8 cellular contexts compared by ENCODE assay signal in genomic region chr1:109298666-109299086, GRCh38. TPM values are rescaled to one million over a fixed set of nuclear protein-coding genes. Genes with fewer than 3 reads are reported as not detected.
DNase-seq lines count a peak whose midpoint lies in the region; ATAC-seq, FAIRE-seq and TF ChIP-seq lines count a peak whose summit lies in the region.
"Had no signal": no experiment of that assay in that cellular context is flagged by ENCODE, and none has a peak within 500 bp of the region (broad histone marks: within the 10 kb centered on the region; RNA-seq: fewer than 3 reads in every experiment).

No MANE protein-coding gene starts in this region.

- H3K4me3 Mint-ChIP-seq in HFFc6 = peak overlapping the region; percentile 49
- no peak overlapping the region for H3K4me3 Mint-ChIP-seq in CD8-positive, alpha-beta memory T cell

- H3K9ac ChIP-seq in GM12878 (ENCODE audit: control insufficient read depth, insufficient read depth, low read length) = no peak overlapping the region
- no peak overlapping the region for H3K9ac ChIP-seq in keratinocyte (ENCODE audit: control insufficient read depth, extremely low read depth, insufficient read depth, low read length)

- dilution Hi-C loops in keratinocyte (cut with MboI; ENCODE audit: extremely low pct_ligation_motif_present, low sequenced_read_pairs) = no loop called here

- CTCF ChIA-PET in GM12878 (lab: Yijun Ruan, JAX) = no interaction called here
- CTCF ChIA-PET in CD8-positive, alpha-beta memory T cell (lab: Charles Lee) = no interaction called here

- no peaks in the 10 kb centered on the region for H3K9me3 Mint-ChIP-seq in HFFc6
- no peaks in the 10 kb centered on the region for H3K9me3 Mint-ChIP-seq in CD8-positive, alpha-beta memory T cell

- in situ Hi-C loops in GM12878 (cut with MboI) = no loop called here

- SMC1A ChIA-PET in GM12878 (lab: Charles Lee; ENCODE audit: uncharacterized antibody, unreplicated experiment) = no interaction called here

- FAIRE-seq in GM12878 (lab: Jason Lieb, UNC) = no peak
- FAIRE-seq in keratinocyte (lab: Jason Lieb, UNC) = peak; percentile 88

- H3K36me3 ChIP-seq in GM12878 (ENCODE audit: control insufficient read depth in 2 of 2, insufficient read depth in 2 of 2, low read length in 1 of 2) (no peaks in the 10 kb centered on the region), keratinocyte (ENCODE audit: control insufficient read depth in 2 of 2, extremely low read depth in 1 of 2, insufficient read depth in 2 of 2, low read length in 2 of 2) (no peaks in the 10 kb centered on the region)
- no peaks in the 10 kb centered on the region for H3K36me3 ChIP-seq in CD8-positive, alpha-beta memory T cell (ENCODE audit: insufficient read depth, low read length)
- H3K36me3 ChIP-seq: uterus had no signal

- no peaks in the 10 kb centered on the region for H3K79me2 ChIP-seq in GM12878 (ENCODE audit: control insufficient read depth, insufficient read depth, low read length)
- no peaks in the 10 kb centered on the region for H3K79me2 ChIP-seq in keratinocyte (ENCODE audit: control insufficient read depth, insufficient read depth, low read length)

- 2% methylated on average over 5 of the region's 5 CpGs for WGBS in GM12878 (ENCODE audit: insufficient coverage, insufficient replicate concordance, low lambda C conversion rate, missing lambda C conversion rate)

- H4K20me1 ChIP-seq in GM12878 (ENCODE audit: control insufficient read depth, insufficient read depth) (no peaks in the 10 kb centered on the region), keratinocyte (ENCODE audit: control insufficient read depth, extremely low read depth, insufficient read depth, low read length) (no peaks in the 10 kb centered on the region)

- BruUV-seq in GM12878 (replicated peaks; lab: Mats Ljungman, UMichigan) = no TSS peak

- no peak for TF ChIP-seq POLR2A in GM12878 (IDR thresholded peaks at IDR 0.05; ENCODE audit: low read depth, low read length)

- H3K4me1 ChIP-seq in GM12878 (ENCODE audit: control insufficient read depth, insufficient read depth, low read length) (peaks cover 5% of the 10 kb centered on the region; the same call in 1 of the 2 replicates), keratinocyte (ENCODE audit: control insufficient read depth, extremely low read depth, insufficient read depth, low read length) (peaks cover 30% of the 10 kb centered on the region)
- H3K4me1 ChIP-seq in CD8-positive, alpha-beta memory T cell (ENCODE audit: insufficient read depth, low read length) = no peaks in the 10 kb centered on the region
- H3K4me1 ChIP-seq: uterus had no signal

- H3K4me2 ChIP-seq in GM12878 (ENCODE audit: control insufficient read depth, insufficient read depth) (no peak overlapping the region), keratinocyte (ENCODE audit: control insufficient read depth, extremely low read depth, insufficient read depth, low read depth, low read length) (peak overlapping the region; percentile 51)

- POLR2A ChIA-PET in GM12878 (lab: Charles Lee) = no interaction called here
- POLR2A ChIA-PET in CD8-positive, alpha-beta memory T cell (lab: Charles Lee) = no interaction called here

- no peak for TF ChIP-seq RAD21 in GM12878 (IDR thresholded peaks at IDR 0.05; ENCODE audit: insufficient read depth, low read depth, low read length)

- H3K9me1 ChIP-seq in keratinocyte (ENCODE audit: control insufficient read depth, extremely low read depth, insufficient read depth, low read length) = peaks cover 3% of the 10 kb centered on the region

- TF ChIP-seq CTCF in HFFc6 (IDR thresholded peaks at IDR 0.05) (no peak), GM12878 (IDR thresholded peaks at IDR 0.05 in 2 of 3, conservative IDR thresholded peaks at IDR 0.05 in 1 of 3; ENCODE audit: control insufficient read depth in 2 of 3, extremely low read depth in 1 of 3, insufficient read depth in 1 of 3, low read depth in 3 of 3, low read length in 3 of 3) (no peak), keratinocyte (optimal IDR thresholded peaks at IDR 0.05 in 1 of 3, IDR thresholded peaks at IDR 0.05 in 1 of 3, conservative IDR thresholded peaks at IDR 0.05 in 1 of 3; ENCODE audit: extremely low read depth in 1 of 3, insufficient read depth in 2 of 3, low read length in 3 of 3) (no peak)

- H3K27me3 ChIP-seq in GM12878 (replicated peaks in 1 of 2; ENCODE audit: control insufficient read depth in 2 of 2, insufficient read depth in 2 of 2, low read length in 1 of 2) (peaks cover 0 to 2% of the 10 kb centered on the region in 2 experiments), keratinocyte (ENCODE audit: control insufficient read depth, extremely low read depth, insufficient read depth, low read length) (no peaks in the 10 kb centered on the region)
- H3K27me3 ChIP-seq in CD8-positive, alpha-beta memory T cell (ENCODE audit: insufficient read depth, low read length, poor library complexity, severe bottlenecking) = no peaks in the 10 kb centered on the region
- H3K27me3 ChIP-seq: uterus had no signal

- H3K27me3 Mint-ChIP-seq in HFFc6 (ENCODE audit: insufficient read depth) = peaks cover 2% of the 10 kb centered on the region; the same call in 1 of the 2 replicates
- peaks cover 23 to 35% of the 10 kb centered on the region in 2 donors for H3K27me3 Mint-ChIP-seq in CD8-positive, alpha-beta memory T cell

- H3K4me3 ChIP-seq in GM12878 = no peak overlapping the region
- no peak overlapping the region for H3K4me3 ChIP-seq in keratinocyte (ENCODE audit: control insufficient read depth in 2 of 3, extremely low read depth in 1 of 3, insufficient read depth in 2 of 3, low read depth in 1 of 3, low read length in 3 of 3)
- H3K4me3 ChIP-seq in CD8-positive, alpha-beta memory T cell (ENCODE audit: low read length) = no peak overlapping the region
- H3K4me3 ChIP-seq: uterus had no signal

- peak; percentile 50 for DNase-seq in HFFc6
- no peak for DNase-seq in GM12878 (ENCODE audit: low read depth, low spot score)
- DNase-seq in keratinocyte (ENCODE audit: low read depth, low spot score) = no peak
- DNase-seq in stimulated activated CD8-positive, alpha-beta memory T cell treated with anti-CD3 and anti-CD28 coated beads, Interleukin-4, amount 100 ng/mL, for 48 hours = peak; percentile 33
- DNase-seq in CD8-positive, alpha-beta memory T cell = no peak
- DNase-seq: uterus had no signal

- no peak for TF ChIP-seq EP300 in GM12878 (IDR thresholded peaks at IDR 0.05; ENCODE audit: borderline replicate concordance in 1 of 2, control insufficient read depth in 1 of 2, low read depth in 2 of 2, low read length in 2 of 2)

- H2AFZ ChIP-seq in GM12878 (ENCODE audit: control insufficient read depth, low read depth, low read length) (peak overlapping the region; percentile 46; the same call in 1 of the 2 replicates), keratinocyte (ENCODE audit: control insufficient read depth, low read length) (peak overlapping the region; percentile 75)

- RAD21 ChIA-PET in GM12878 (lab: Charles Lee; ENCODE audit: unreplicated experiment) = no interaction called here

- peaks cover 29% of the 10 kb centered on the region for H3K4me1 Mint-ChIP-seq in HFFc6 (ENCODE audit: low read depth)
- H3K4me1 Mint-ChIP-seq in CD8-positive, alpha-beta memory T cell = no peaks in the 10 kb centered on the region

- H3K9me3 ChIP-seq in GM12878 (replicated peaks; ENCODE audit: control insufficient read depth, insufficient read depth, low read length) = no peaks in the 10 kb centered on the region
- no peaks in the 10 kb centered on the region for H3K9me3 ChIP-seq in keratinocyte (ENCODE audit: control insufficient read depth, low read depth, low read length)
- H3K9me3 ChIP-seq in CD8-positive, alpha-beta memory T cell (ENCODE audit: low read length) = no peaks in the 10 kb centered on the region
- H3K9me3 ChIP-seq: uterus had no signal

- H3K27ac Mint-ChIP-seq in HFFc6 = peak overlapping the region; percentile 87
- H3K27ac Mint-ChIP-seq in CD8-positive, alpha-beta memory T cell = peak overlapping the region in 1 of 8 donors; percentile 54

- H3K27ac ChIP-seq in GM12878 (ENCODE audit: control insufficient read depth, insufficient read depth) (no peak overlapping the region), keratinocyte (ENCODE audit: control insufficient read depth, insufficient read depth, low read length) (no peak overlapping the region)
- H3K27ac ChIP-seq in CD8-positive, alpha-beta memory T cell (ENCODE audit: low read depth, low read length) = no peak overlapping the region

- intact Hi-C loops in GM12878 (cut with micrococcal nuclease; ENCODE audit: unreplicated experiment) = no loop called here

- H3K36me3 Mint-ChIP-seq in HFFc6 (ENCODE audit: low read depth) = no peaks in the 10 kb centered on the region
- H3K36me3 Mint-ChIP-seq in CD8-positive, alpha-beta memory T cell = no peaks in the 10 kb centered on the region

- ATAC-seq in GM12878 (peak; percentile 74), GM21619 (IDR thresholded peaks at IDR 0.05; ENCODE audit: unreplicated experiment) (no peak), HG02884 (IDR thresholded peaks at IDR 0.05; ENCODE audit: unreplicated experiment) (no peak)

RNA-seq across cellular contexts. Expression of gene MYBPHL, which starts 8.1 kb away (rescaled TPM):
- not detected for total RNA-seq in HFFc6 (2021; fragmentation: NEBNext Ultra II Directional; extraction: Animal tissue kit (Norgen Biotek cat#: 25700))
- total RNA-seq in GM12878 (2013; cell fraction: nucleolus; rRNA removed) = not detected in 2 replicates
- not detected in 2 replicates for total RNA-seq in GM12878 (2014; rRNA removed)
- not detected in 2 replicates for total RNA-seq in GM12878 (2014; rRNA removed; fragmentation: Illumina TruSeq; extraction: Trizol)
- total RNA-seq in GM12878 (2021) = not detected in 2 replicates
- polyA plus RNA-seq in GM12878 (2011; ENCODE audit: low read depth) = not detected
- polyA plus RNA-seq in GM12878 (2011; rRNA removed) = not detected in 2 replicates
- not detected in 2 replicates for polyA plus RNA-seq in GM12878 (2011; cell fraction: cytosol; rRNA removed)
- 0.10 TPM in 1 of 2 replicates, not detected in the other for polyA plus RNA-seq in GM12878 (2011; cell fraction: nucleus; rRNA removed)
- polyA plus RNA-seq in GM12878 (2012) = 0.08 TPM in 1 of 2 replicates, not detected in the other
- polyA plus RNA-seq in GM12878 (2014; fragmentation: Illumina TruSeq; extraction: Trizol) = not detected in 2 replicates
- under 1 TPM in 1 of 2 experiments, not detected in 1; 0.16 TPM for polyA plus RNA-seq in GM12878 (2014; fragmentation: Nextera tagmentation; extraction: Ambion mirVana)
- polyA plus RNA-seq in GM12878 (2014; rRNA removed) = not detected in 2 replicates
- polyA plus RNA-seq in GM12878 (2016; fragmentation: Nextera tagmentation; extraction: Ambion mirVana) = under 1 TPM; 0.54 to 0.75 TPM
- polyA minus RNA-seq in GM12878 (2011; rRNA and poly(A)+ RNA removed) = not detected in 2 replicates
- polyA minus RNA-seq in GM12878 (2011; cell fraction: cytosol; rRNA and poly(A)+ RNA removed) = not detected in 2 replicates
- not detected in 2 replicates for polyA minus RNA-seq in GM12878 (2011; cell fraction: nucleus; rRNA and poly(A)+ RNA removed)
- polyA plus RNA-seq in keratinocyte = 0.68 to 1.1 TPM (median 0.85 TPM) in 3 replicates
- 0.37 TPM for polyA plus RNA-seq in keratinocyte (2011; ENCODE audit: low read depth)
- polyA plus RNA-seq in keratinocyte (2011; cell fraction: cytosol; rRNA removed) = 0.51 and 1.1 TPM in 2 replicates
- polyA plus RNA-seq in keratinocyte (2011; cell fraction: nucleus; rRNA removed) = 0.34 and 0.41 TPM in 2 replicates
- polyA plus RNA-seq in keratinocyte (2012; ENCODE audit: low replicate concordance) = 0.32 and 0.85 TPM in 2 replicates
- 0.99 to 1.5 TPM in 2 of 3 replicates, not detected in the other for polyA minus RNA-seq in keratinocyte
- not detected for polyA minus RNA-seq in keratinocyte (2011; cell fraction: cytosol; rRNA and poly(A)+ RNA removed)
- not detected in 2 replicates for polyA minus RNA-seq in keratinocyte (2011; cell fraction: nucleus; rRNA and poly(A)+ RNA removed)
- total RNA-seq in CD8-positive, alpha-beta memory T cell = not detected
- not detected for polyA plus RNA-seq in CD8-positive, alpha-beta memory T cell

RNA-seq across cellular contexts. Expression of gene PSRC1, which starts 15.7 kb away (rescaled TPM):
- 10 to 100 TPM; 17.0 to 33.1 (median 30.4) TPM for total RNA-seq in HFFc6 (2021; fragmentation: NEBNext Ultra II Directional; extraction: Animal tissue kit (Norgen Biotek cat#: 25700))
- total RNA-seq in GM12878 (2013; cell fraction: nucleolus; rRNA removed) = 5.4 and 5.7 TPM in 2 replicates
- total RNA-seq in GM12878 (2014; rRNA removed) (5.1 and 5.6 TPM in 2 replicates), GM12878 (2014; rRNA removed; fragmentation: Illumina TruSeq; extraction: Trizol) (3.0 and 3.8 TPM in 2 replicates), GM12878 (2021) (4.7 and 6.1 TPM in 2 replicates)
- 1.9 TPM for polyA plus RNA-seq in GM12878 (2011; ENCODE audit: low read depth)
- polyA plus RNA-seq in GM12878 (2011; rRNA removed) (7.9 and 8.7 TPM in 2 replicates), GM12878 (2014; fragmentation: Illumina TruSeq; extraction: Trizol) (2.3 and 3.4 TPM in 2 replicates), GM12878 (2014; fragmentation: Nextera tagmentation; extraction: Ambion mirVana) (1 to 10 TPM; 1.2 to 2.0 TPM), GM12878 (2014; rRNA removed) (7.2 and 7.8 TPM in 2 replicates), GM12878 (2016; fragmentation: Nextera tagmentation; extraction: Ambion mirVana) (10 to 100 TPM; 10.1 to 11.8 TPM), keratinocyte (2.9 to 10.2 TPM (median 9.4 TPM) in 3 replicates)
- polyA plus RNA-seq in GM12878 (2011; cell fraction: cytosol; rRNA removed) = 9.7 and 10.8 TPM in 2 replicates
- polyA plus RNA-seq in GM12878 (2011; cell fraction: nucleus; rRNA removed) = 37.3 and 41.3 TPM in 2 replicates
- 3.3 and 7.7 TPM in 2 replicates for polyA plus RNA-seq in GM12878 (2012)
- 3.1 and 9.1 TPM in 2 replicates for polyA minus RNA-seq in GM12878 (2011; rRNA and poly(A)+ RNA removed)
- 2.8 and 4.2 TPM in 2 replicates for polyA minus RNA-seq in GM12878 (2011; cell fraction: cytosol; rRNA and poly(A)+ RNA removed)
- 7.7 and 8.1 TPM in 2 replicates for polyA minus RNA-seq in GM12878 (2011; cell fraction: nucleus; rRNA and poly(A)+ RNA removed)
- polyA plus RNA-seq in keratinocyte (2011; ENCODE audit: low read depth) = 2.2 TPM
- polyA plus RNA-seq in keratinocyte (2011; cell fraction: cytosol; rRNA removed) = 2.7 TPM in 2 replicates
- 8.6 and 9.9 TPM in 2 replicates for polyA plus RNA-seq in keratinocyte (2011; cell fraction: nucleus; rRNA removed)
- polyA plus RNA-seq in keratinocyte (2012; ENCODE audit: low replicate concordance) = 1.1 and 9.0 TPM in 2 replicates
- 0.66 to 5.9 TPM (median 2.6 TPM) in 3 replicates for polyA minus RNA-seq in keratinocyte
- polyA minus RNA-seq in keratinocyte (2011; cell fraction: cytosol; rRNA and poly(A)+ RNA removed) = not detected
- 0.53 and 1.2 TPM in 2 replicates for polyA minus RNA-seq in keratinocyte (2011; cell fraction: nucleus; rRNA and poly(A)+ RNA removed)
- total RNA-seq in CD8-positive, alpha-beta memory T cell = 1 to 10 TPM; 5.4 to 5.8 TPM
- polyA plus RNA-seq in CD8-positive, alpha-beta memory T cell = 0.59 TPM

RNA-seq across cellular contexts. Expression of gene CELSR2, which starts 49.3 kb away (rescaled TPM):
- total RNA-seq in HFFc6 (2021; fragmentation: NEBNext Ultra II Directional; extraction: Animal tissue kit (Norgen Biotek cat#: 25700)) = 1 to 10 TPM; 1.2 to 1.7 (median 1.4) TPM
- 0.27 TPM in 2 replicates for total RNA-seq in GM12878 (2013; cell fraction: nucleolus; rRNA removed)
- total RNA-seq in GM12878 (2014; rRNA removed) (under 0.01 TPM in 1 of 2 replicates, not detected in the other), GM12878 (2014; rRNA removed; fragmentation: Illumina TruSeq; extraction: Trizol) (0.04 and 0.14 TPM in 2 replicates), GM12878 (2021) (0.15 and 0.19 TPM in 2 replicates)
- polyA plus RNA-seq in GM12878 (2011; ENCODE audit: low read depth) = 0.13 TPM
- polyA plus RNA-seq in GM12878 (2011; rRNA removed) (0.03 and 0.07 TPM in 2 replicates), GM12878 (2014; fragmentation: Illumina TruSeq; extraction: Trizol) (0.02 and 0.10 TPM in 2 replicates), GM12878 (2014; fragmentation: Nextera tagmentation; extraction: Ambion mirVana) (not detected), GM12878 (2014; rRNA removed) (0.01 and 0.19 TPM in 2 replicates), GM12878 (2016; fragmentation: Nextera tagmentation; extraction: Ambion mirVana) (under 1 TPM; 0.03 to 0.04 TPM), keratinocyte (7.3 to 13.7 TPM (median 12.6 TPM) in 3 replicates)
- 0.09 and 0.10 TPM in 2 replicates for polyA plus RNA-seq in GM12878 (2011; cell fraction: cytosol; rRNA removed)
- 0.78 TPM in 2 replicates for polyA plus RNA-seq in GM12878 (2011; cell fraction: nucleus; rRNA removed)
- polyA plus RNA-seq in GM12878 (2012) = 0.31 and 0.45 TPM in 2 replicates
- 0.62 and 2.3 TPM in 2 replicates for polyA minus RNA-seq in GM12878 (2011; rRNA and poly(A)+ RNA removed)
- polyA minus RNA-seq in GM12878 (2011; cell fraction: cytosol; rRNA and poly(A)+ RNA removed) = 0.21 and 0.27 TPM in 2 replicates
- 0.48 and 0.86 TPM in 2 replicates for polyA minus RNA-seq in GM12878 (2011; cell fraction: nucleus; rRNA and poly(A)+ RNA removed)
- polyA plus RNA-seq in keratinocyte (2011; ENCODE audit: low read depth) = 7.8 TPM
- 3.3 and 4.0 TPM in 2 replicates for polyA plus RNA-seq in keratinocyte (2011; cell fraction: cytosol; rRNA removed)
- polyA plus RNA-seq in keratinocyte (2011; cell fraction: nucleus; rRNA removed) = 55.9 and 57.6 TPM in 2 replicates
- 17.8 and 35.2 TPM in 2 replicates for polyA plus RNA-seq in keratinocyte (2012; ENCODE audit: low replicate concordance)
- 36.2 to 84.0 TPM (median 51.3 TPM) in 3 replicates for polyA minus RNA-seq in keratinocyte
- polyA minus RNA-seq in keratinocyte (2011; cell fraction: cytosol; rRNA and poly(A)+ RNA removed) = 15.9 TPM
- polyA minus RNA-seq in keratinocyte (2011; cell fraction: nucleus; rRNA and poly(A)+ RNA removed) = 108 and 110 TPM in 2 replicates
- 1 to 10 TPM; 2.7 to 2.8 TPM for total RNA-seq in CD8-positive, alpha-beta memory T cell
- polyA plus RNA-seq in CD8-positive, alpha-beta memory T cell = 0.77 TPM

Comparison
In these comparisons a context has a peak if more than half of its experiments do, and no peak if none do; other contexts are left out.
1. DNase-seq: peak in HFFc6 (single experiment) and stimulated activated CD8-positive, alpha-beta memory T cell treated with anti-CD3 and anti-CD28 coated beads, Interleukin-4, amount 100 ng/mL, for 48 hours (single experiment); none in GM12878 (single experiment), keratinocyte (single experiment) and CD8-positive, alpha-beta memory T cell (0 of 5).